In genomic region chr7:3461923-3462322, GRCh38 we compare ENCODE assay signal across 11 cellular contexts.
DNase-seq lines count a peak whose midpoint lies in the region; ATAC-seq and TF ChIP-seq lines count a peak whose summit lies in the region.
"Had no signal": no experiment of that assay in that cellular context is flagged by ENCODE, and none has a peak within 500 bp of the region (broad histone marks: within the 10 kb centered on the region; RNA-seq: fewer than 3 reads in every experiment).

No MANE protein-coding gene starts in this region.

- intact Hi-C loops in activated CD8-positive, alpha-beta T cell treated with anti-CD3 and anti-CD28 coated beads for 36 hours (cut with micrococcal nuclease), result no loop called here
- intact Hi-C loops in vagina (cut with DNase I), result no loop called here

- peak overlapping the region; percentile 59 for H3K4me3 Mint-ChIP-seq in activated CD8-positive, alpha-beta T cell treated with anti-CD3 and anti-CD28 coated beads for 36 hours
- H3K4me3 Mint-ChIP-seq: nephron had no signal

- POLR2A ChIA-PET in activated CD8-positive, alpha-beta T cell treated with anti-CD3 and anti-CD28 coated beads for 36 hours (lab: Charles Lee), result no interaction called here

- no peaks in the 10 kb centered on the region for H3K36me3 ChIP-seq in DND-41 (ENCODE audit: insufficient read depth, low read length)
- no peaks in the 10 kb centered on the region for H3K36me3 ChIP-seq in vagina

- no peak overlapping the region for H3K9ac ChIP-seq in DND-41 (ENCODE audit: low read depth, low read length)

- H3K9me3 Mint-ChIP-seq in activated CD8-positive, alpha-beta T cell treated with anti-CD3 and anti-CD28 coated beads for 36 hours, result peaks cover 2% of the 10 kb centered on the region
- peaks cover 10 to 13% of the 10 kb centered on the region in 2 donors for H3K9me3 Mint-ChIP-seq in activated naive CD4-positive, alpha-beta T cell treated with anti-CD3 and anti-CD28 coated beads, Interleukin-2, amount 50 U/mL, for 72 hours

- H3K4me1 ChIP-seq in DND-41 (ENCODE audit: insufficient read depth, low read length) (peaks cover 7% of the 10 kb centered on the region), vagina (peaks cover 7% of the 10 kb centered on the region)

- peaks cover 42% of the 10 kb centered on the region for H3K4me1 Mint-ChIP-seq in activated CD8-positive, alpha-beta T cell treated with anti-CD3 and anti-CD28 coated beads for 36 hours (ENCODE audit: low read depth)

- H3K27ac ChIP-seq in DND-41 (ENCODE audit: low read length), result no peak overlapping the region
- no peak overlapping the region for H3K27ac ChIP-seq in vagina

- H3K27me3 ChIP-seq in DND-41 (ENCODE audit: insufficient read depth, low read length, poor library complexity) (peaks cover 7% of the 10 kb centered on the region), vagina (no peaks in the 10 kb centered on the region)

- H4K20me1 ChIP-seq in DND-41 (ENCODE audit: insufficient read depth, low read length), result no peaks in the 10 kb centered on the region

- no peak overlapping the region for H2AFZ ChIP-seq in DND-41 (ENCODE audit: low read depth, low read length)

- H3K36me3 Mint-ChIP-seq in activated CD8-positive, alpha-beta T cell treated with anti-CD3 and anti-CD28 coated beads for 36 hours (ENCODE audit: low read depth), result no peaks in the 10 kb centered on the region
- peaks cover 9 to 14% of the 10 kb centered on the region in 2 donors for H3K36me3 Mint-ChIP-seq in activated naive CD4-positive, alpha-beta T cell treated with anti-CD3 and anti-CD28 coated beads, Interleukin-2, amount 50 U/mL, for 72 hours

- CTCF ChIA-PET in activated CD8-positive, alpha-beta T cell treated with anti-CD3 and anti-CD28 coated beads for 36 hours (lab: Charles Lee), result interaction anchor here (0.6 to 1.1 kb wide), 3 partner anchors 9 to 211 kb away, joined by 3 to 4 read pairs (median 3); no protein-coding TSS in a partner anchor

- no peak for TF ChIP-seq POLR2A in vagina (IDR thresholded peaks at IDR 0.05)

- ATAC-seq in DND-41 (ENCODE audit: insufficient read depth, low read depth), result peak; percentile 100
- peak; percentile 90 for ATAC-seq in activated CD8-positive, alpha-beta T cell treated with anti-CD3 and anti-CD28 coated beads for 36 hours
- peak; percentile 94 to 95 for ATAC-seq in activated naive CD4-positive, alpha-beta T cell treated with anti-CD3 and anti-CD28 coated beads, Interleukin-2, amount 50 U/mL, for 72 hours
- no peak for ATAC-seq in HG03039 (IDR thresholded peaks at IDR 0.05; ENCODE audit: unreplicated experiment)
- ATAC-seq: esophagus mucosa, K562 had no signal

- peak overlapping the region; percentile 87 for H3K27ac Mint-ChIP-seq in activated CD8-positive, alpha-beta T cell treated with anti-CD3 and anti-CD28 coated beads for 36 hours
- H3K27ac Mint-ChIP-seq in activated naive CD4-positive, alpha-beta T cell treated with anti-CD3 and anti-CD28 coated beads, Interleukin-2, amount 50 U/mL, for 72 hours, result peak overlapping the region; percentile 77 to 89
- H3K27ac Mint-ChIP-seq: nephron had no signal

- TF ChIP-seq CTCF in DND-41 (IDR thresholded peaks at IDR 0.05; ENCODE audit: borderline replicate concordance, extremely low read depth, low read length, poor library complexity, severe bottlenecking) (peak; percentile 35), vagina (IDR thresholded peaks at IDR 0.05) (no peak)
- no peak for TF ChIP-seq CTCF in activated CD8-positive, alpha-beta T cell treated with anti-CD3 and anti-CD28 coated beads for 36 hours (IDR thresholded peaks at IDR 0.05)

- no peaks in the 10 kb centered on the region for H3K79me2 ChIP-seq in DND-41 (ENCODE audit: insufficient read depth, low read length)

- H3K4me3 ChIP-seq in DND-41 (ENCODE audit: low read depth in 1 of 2, low read length in 2 of 2) (no peak overlapping the region), vagina (no peak overlapping the region)
- H3K4me3 ChIP-seq: K562 had no signal

- H3K27me3 Mint-ChIP-seq in activated CD8-positive, alpha-beta T cell treated with anti-CD3 and anti-CD28 coated beads for 36 hours, result peaks cover 1% of the 10 kb centered on the region

- no peaks in the 10 kb centered on the region for H3K9me3 ChIP-seq in DND-41 (ENCODE audit: insufficient read depth, low read length, severe bottlenecking)
- H3K9me3 ChIP-seq in vagina, result no peaks in the 10 kb centered on the region

- H3K4me2 ChIP-seq in DND-41 (ENCODE audit: insufficient read depth, low read length), result no peak overlapping the region

- DNase-seq in DND-41 (peak; percentile 71), GDM1 (lab: John Stamatoyannopoulos, UW) (no peak), vagina (ENCODE audit: extremely low spot score in 2 of 2) (no peak), NCI-H2171 treated with DMSO at 0.1 percent for 48 hours (lab: John Stamatoyannopoulos, UW) (no peak)
- DNase-seq in activated CD8-positive, alpha-beta T cell treated with anti-CD3 and anti-CD28 coated beads for 36 hours, result peak; percentile 87
- peak; percentile 52 to 66 for DNase-seq in activated naive CD4-positive, alpha-beta T cell treated with anti-CD3 and anti-CD28 coated beads, Interleukin-2, amount 50 U/mL, for 72 hours (ENCODE audit: low spot score in 2 of 2)
- peak; percentile 22 to 54 for DNase-seq in stimulated activated CD4-positive, alpha-beta T cell treated with anti-CD3 and anti-CD28 coated beads, Interleukin-4, amount 100 ng/mL, for 48 hours (ENCODE audit: low read depth in 2 of 2)

Comparison
In these comparisons a context has a peak if more than half of its experiments do, and no peak if none do; other contexts are left out.
1. DNase-seq: peak in DND-41 (single experiment), activated CD8-positive, alpha-beta T cell treated with anti-CD3 and anti-CD28 coated beads for 36 hours (single experiment), activated naive CD4-positive, alpha-beta T cell treated with anti-CD3 and anti-CD28 coated beads, Interleukin-2, amount 50 U/mL, for 72 hours (2 of 2) and stimulated activated CD4-positive, alpha-beta T cell treated with anti-CD3 and anti-CD28 coated beads, Interleukin-4, amount 100 ng/mL, for 48 hours (2 of 2); none in GDM1 (single experiment), vagina (0 of 2) and NCI-H2171 treated with DMSO at 0.1 percent for 48 hours (single experiment).